35 cellular contexts compared by ENCODE assay signal in the genomic region with DNA sequence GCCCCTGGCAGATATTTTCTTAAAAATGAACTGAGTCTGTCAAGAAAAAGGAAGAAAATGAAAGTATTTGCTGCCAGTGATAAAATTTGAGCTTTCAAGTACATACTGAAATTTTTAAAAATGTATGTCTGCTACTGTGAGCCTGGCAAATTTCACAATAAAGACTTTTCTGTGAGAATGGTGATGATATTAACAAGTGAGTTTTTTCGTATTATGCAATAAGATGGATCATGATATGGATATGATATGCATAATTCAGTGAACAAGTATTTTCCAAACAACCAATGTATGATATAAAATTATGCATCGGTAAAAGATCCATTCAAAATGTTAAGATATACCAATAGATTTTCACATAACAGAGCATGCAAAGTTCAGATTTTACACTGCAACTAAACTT.
"Had no signal": no experiment of that assay in that cellular context is flagged by ENCODE, and none has a peak within 500 bp of the region (broad histone marks: within the 10 kb centered on the region; RNA-seq: fewer than 3 reads in every experiment).

No MANE protein-coding gene starts in this region.

- DNase-seq: Kasumi-1, MG63, MM.1S, MV-4-11, NCI-H1048, NCI-H1092, NCI-H1092 treated with DMSO at 0.1 percent for 48 hours, NCI-H1105, NCI-H1105 treated with DMSO at 0.1 percent for 48 hours, NCI-H1417, NCI-H1417 treated with DMSO at 0.1 percent for 48 hours, NCI-H1436, NCI-H1436 treated with DMSO at 0.1 percent for 48 hours, NCI-H146, NCI-H1694, NCI-H1694 treated with DMSO at 0.1 percent for 48 hours, NCI-H187, NCI-H187 treated with DMSO at 0.1 percent for 48 hours, NCI-H1930, NCI-H2029, NCI-H2029 treated with DMSO at 0.1 percent for 48 hours, NCI-H2081, NCI-H2081 treated with DMSO at 0.1 percent for 48 hours, NCI-H2107, NCI-H2171, NCI-H2171 treated with DMSO at 0.1 percent for 48 hours, NCI-H2227 treated with DMSO at 0.1 percent for 48 hours, NCI-H226, NCI-H345, NCI-H446, NCI-H446 treated with DMSO at 0.1 percent for 48 hours, NCI-H510A, NCI-H510A treated with DMSO at 0.1 percent for 48 hours, NCI-H524, NCI-H524 treated with DMSO at 0.1 percent for 48 hours had no signal

- H3K9me3 ChIP-seq: MG63 had no signal

- H3K4me3 ChIP-seq: MG63 had no signal

- H3K27me3 ChIP-seq: MG63 had no signal
